Comparison of ENCODE assay signal across 19 cellular contexts in genomic region chr19:29545447-29545846, GRCh38. TPM values are rescaled to one million over a fixed set of nuclear protein-coding genes. Genes with fewer than 3 reads are reported as not detected.
"Had no signal": no experiment of that assay in that cellular context is flagged by ENCODE, and none has a peak within 500 bp of the region (broad histone marks: within the 10 kb centered on the region; RNA-seq: fewer than 3 reads in every experiment).

No MANE protein-coding gene starts in this region.

RNA-seq across cellular contexts. Expression of gene VSTM2B, which starts 19.7 kb away (rescaled TPM):
- total RNA-seq: activated naive CD4-positive, alpha-beta T cell treated with anti-CD3 and anti-CD28 coated beads for 36 hours; activated naive CD8-positive, alpha-beta T cell treated with anti-CD3 and anti-CD28 coated beads for 36 hours; activated naive CD8-positive, alpha-beta T cell treated with anti-CD3 and anti-CD28 coated beads, Interleukin-2, amount 10 ng/mL, durations not matched to agents 7 days and 5 days; activated T-cell treated with anti-CD3 and anti-CD28 coated beads, Interleukin-2, amount 50 U/mL, for 4 hours; activated T-cell treated with anti-CD3 and anti-CD28 coated beads, Interleukin-2, amount 50 U/mL, for 72 hours; activated T-helper 1 cell treated with anti-CD3 and anti-CD28 coated beads, Interleukin-12 subunit alpha, Interleukin-12 subunit beta, Interleukin-2, Interleukin-4 antibody, amounts not matched to agents 30 ng/mL and 10 ng/mL and 1 ng/mL, durations not matched to agents 14 hours and 24 hours and 36 hours; activated T-helper 17 cell treated with anti-CD3 and anti-CD28 coated beads, Interleukin-2, amount 50 U/mL, for 72 hours; activated T-helper 2 cell treated with anti-CD3 and anti-CD28 coated beads, Interferon-gamma antibody, Interleukin-2, Interleukin-4, amounts not matched to agents 10 μg/mL and 5 μg/mL and 100 μg/mL, durations not matched to agents 14 hours and 24 hours and 36 hours; adrenal gland; aorta; ascending aorta; astrocyte; body of pancreas; breast epithelium; bronchial epithelial cell; cardiac septum; chondrocyte had no signal
- polyA plus RNA-seq: adipose tissue, aorta, cardiac muscle cell had no signal
